13 cellular contexts compared by ENCODE assay signal in genomic region chr2:164514491-164514890, GRCh38.
DNase-seq lines count a peak whose midpoint lies in the region; ATAC-seq and TF ChIP-seq lines count a peak whose summit lies in the region.
"Had no signal": no experiment of that assay in that cellular context is flagged by ENCODE, and none has a peak within 500 bp of the region (broad histone marks: within the 10 kb centered on the region; RNA-seq: fewer than 3 reads in every experiment).

No MANE protein-coding gene starts in this region.

- H3K4me3 Mint-ChIP-seq in osteocyte (ENCODE audit: unreplicated experiment) = no peak overlapping the region
- H3K4me3 Mint-ChIP-seq: CD4-positive, alpha-beta T cell had no signal

- H3K27ac ChIP-seq in RWPE1 (no peak overlapping the region), esophagus (ENCODE audit: low read depth in 2 of 2, low read length in 1 of 2) (peak overlapping the region; percentile 88 to 94)

- peak overlapping the region; percentile 9 for H3K27ac Mint-ChIP-seq in osteocyte (ENCODE audit: unreplicated experiment)
- H3K27ac Mint-ChIP-seq: CD4-positive, alpha-beta T cell had no signal

- peaks cover 0 to 14% of the 10 kb centered on the region in 2 donors for H3K4me1 ChIP-seq in esophagus (ENCODE audit: control insufficient read depth in 2 of 2, insufficient read depth in 2 of 2, low read length in 1 of 2)

- no peaks in the 10 kb centered on the region for H3K27me3 ChIP-seq in esophagus (ENCODE audit: control insufficient read depth in 1 of 2, insufficient read depth in 2 of 2, low read length in 2 of 2)

- 44 to 88% methylated on average over 2 of the region's 2 CpGs for WGBS in esophagus, 2 donors

- DNase-seq in H4 (ENCODE audit: low spot score) = peak; percentile 5
- DNase-seq in RWPE1 (ENCODE audit: low spot score) = peak; percentile 74
- no peak for DNase-seq in osteocyte (ENCODE audit: extremely low spot score, unreplicated experiment)
- DNase-seq in NCI-H510A treated with DMSO at 0.1 percent for 48 hours (lab: John Stamatoyannopoulos, UW) = no peak
- no peak for DNase-seq in OCI-M2 (lab: John Stamatoyannopoulos, UW; ENCODE audit: unreplicated experiment)
- no peak for DNase-seq in GM10248 (ENCODE audit: extremely low spot score)
- DNase-seq: activated naive CD4-positive, alpha-beta T cell; CD4-positive, alpha-beta T cell; foreskin fibroblast; naive B cell; NCI-H69 had no signal

- H3K9me3 ChIP-seq in esophagus (ENCODE audit: control insufficient read depth in 2 of 2, insufficient read depth in 1 of 2, low read depth in 1 of 2, low read length in 1 of 2) = peaks cover 0 to 2% of the 10 kb centered on the region in 2 donors

- CTCF ChIA-PET in RWPE1 (lab: Yijun Ruan, JAX) (interaction anchor here (1.2 kb wide), 1 partner anchor 10 kb away, joined by 3 read pairs; no protein-coding TSS in a partner anchor), GM10248 (lab: Yijun Ruan, JAX) (interaction anchor here (0.8 to 1.2 kb wide), 2 partner anchors 10 to 58 kb away, joined by 3 read pairs; no protein-coding TSS in a partner anchor)

- ATAC-seq in GM19035 (IDR thresholded peaks at IDR 0.05; ENCODE audit: unreplicated experiment) = no peak

- no peaks in the 10 kb centered on the region for H3K27me3 Mint-ChIP-seq in osteocyte (ENCODE audit: unreplicated experiment)
- H3K27me3 Mint-ChIP-seq: CD4-positive, alpha-beta T cell; naive B cell had no signal

- POLR2A ChIA-PET in RWPE1 (lab: Yijun Ruan, JAX; ENCODE audit: low non-redundant PET) (interaction anchor here (0.7 kb wide), 1 partner anchor 23 kb away, joined by 3 read pairs; no protein-coding TSS in a partner anchor), GM10248 (lab: Yijun Ruan, JAX) (no interaction called here)

- TF ChIP-seq CTCF in RWPE1 (conservative IDR thresholded peaks at IDR 0.05; ENCODE audit: low read depth) (no peak), osteocyte (IDR thresholded peaks at IDR 0.05) (no peak), GM10248 (IDR thresholded peaks at IDR 0.05; ENCODE audit: control extremely low read depth, extremely low read depth, low read depth, missing control alignments) (no peak)

- peaks cover 17% of the 10 kb centered on the region for H3K36me3 Mint-ChIP-seq in osteocyte (ENCODE audit: unreplicated experiment)

- H3K36me3 ChIP-seq in esophagus (ENCODE audit: control insufficient read depth in 2 of 2, insufficient read depth in 2 of 2, low read length in 1 of 2) = no peaks in the 10 kb centered on the region

- H3K4me3 ChIP-seq in esophagus (ENCODE audit: low read depth in 1 of 2, low read length in 2 of 2) = no peak overlapping the region

- H3K9me3 Mint-ChIP-seq in osteocyte (ENCODE audit: unreplicated experiment) = peaks cover 40% of the 10 kb centered on the region

- peaks cover 19% of the 10 kb centered on the region for H3K4me1 Mint-ChIP-seq in osteocyte (ENCODE audit: unreplicated experiment)
- H3K4me1 Mint-ChIP-seq: naive B cell had no signal

Comparison
In these comparisons a context has a peak if more than half of its experiments do, and no peak if none do; other contexts are left out.
1. DNase-seq: peak in H4 (single experiment) and RWPE1 (single experiment); none in osteocyte (single experiment), NCI-H510A treated with DMSO at 0.1 percent for 48 hours (single experiment), OCI-M2 (single experiment) and GM10248 (single experiment).